ENCODE assay signal across 1 cellular context in the genomic region with DNA sequence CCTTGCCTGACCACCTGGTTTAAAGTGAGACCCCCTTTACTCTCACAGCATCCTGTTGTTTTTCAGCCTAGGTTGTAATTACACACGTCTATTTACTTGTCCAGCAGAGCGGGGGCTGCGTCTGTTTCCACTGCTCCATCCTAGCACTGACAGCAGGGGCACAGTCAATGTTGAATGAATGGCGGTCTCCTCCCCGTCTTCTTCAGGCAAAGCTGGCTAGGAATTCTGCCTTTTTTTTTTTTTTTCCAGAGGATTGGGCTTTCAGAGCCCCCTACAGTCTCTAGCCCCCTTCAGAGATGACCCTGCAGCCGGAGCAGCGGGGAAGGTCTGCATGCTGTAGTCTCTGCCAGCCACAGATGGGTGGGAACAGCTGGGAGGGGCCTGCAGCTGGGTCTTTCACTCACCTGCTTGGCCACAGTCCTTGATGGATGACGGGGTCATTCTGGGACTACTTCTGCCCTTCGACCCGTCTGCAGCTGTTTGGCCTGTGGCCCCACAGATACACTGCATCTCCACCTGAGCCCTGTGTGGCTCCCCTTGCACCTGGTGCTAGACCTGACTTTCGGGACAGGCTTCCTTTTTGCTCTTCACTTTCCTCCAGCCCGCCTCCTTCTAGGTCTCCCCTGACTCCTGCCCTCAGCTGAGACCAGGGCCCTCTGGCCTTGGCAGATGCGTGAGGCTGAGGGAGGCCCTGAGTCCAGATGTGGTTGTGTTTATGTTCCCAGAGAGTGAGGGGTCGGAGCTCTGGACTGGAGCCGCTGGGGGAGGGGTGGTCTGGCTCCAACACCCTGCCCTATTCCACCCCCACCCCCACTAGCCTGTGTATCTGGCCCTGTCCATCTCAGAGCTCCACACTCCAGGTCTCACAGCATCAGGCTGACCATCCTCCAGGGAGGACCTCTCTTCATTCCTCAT.
TF ChIP-seq lines count a peak whose summit lies in the region.

No MANE protein-coding gene starts in this region.

TF ChIP-seq in IMR-90, 13 proteins besides CTCF, POLR2A, EP300 and RAD21:
- TF ChIP-seq MAFK (IDR thresholded peaks at IDR 0.05; ENCODE audit: low read depth, low read length) (no peak), SMC3 (IDR thresholded peaks at IDR 0.05; ENCODE audit: low read depth, low read length) (no peak), FOS (IDR thresholded peaks at IDR 0.05; ENCODE audit: low read depth, low read length) (no peak), CHD1 (IDR thresholded peaks at IDR 0.05; ENCODE audit: low read depth, low read length) (no peak), RCOR1 (IDR thresholded peaks at IDR 0.05; ENCODE audit: insufficient replicate concordance, low read length) (no peak), RFX5 (IDR thresholded peaks at IDR 0.05; ENCODE audit: low read depth, low read length) (no peak), NFE2L2 (IDR thresholded peaks at IDR 0.05; ENCODE audit: low read depth, low read length) (no peak), BHLHE40 (IDR thresholded peaks at IDR 0.05; ENCODE audit: low read depth, low read length) (no peak), MAZ (IDR thresholded peaks at IDR 0.05; ENCODE audit: borderline replicate concordance, low read depth, low read length) (no peak), MXI1 (IDR thresholded peaks at IDR 0.05; ENCODE audit: borderline replicate concordance, low read depth, low read length) (no peak), CEBPB (IDR thresholded peaks at IDR 0.05; ENCODE audit: low read depth, low read length) (no peak)
- TF ChIP-seq, protein P1, sequence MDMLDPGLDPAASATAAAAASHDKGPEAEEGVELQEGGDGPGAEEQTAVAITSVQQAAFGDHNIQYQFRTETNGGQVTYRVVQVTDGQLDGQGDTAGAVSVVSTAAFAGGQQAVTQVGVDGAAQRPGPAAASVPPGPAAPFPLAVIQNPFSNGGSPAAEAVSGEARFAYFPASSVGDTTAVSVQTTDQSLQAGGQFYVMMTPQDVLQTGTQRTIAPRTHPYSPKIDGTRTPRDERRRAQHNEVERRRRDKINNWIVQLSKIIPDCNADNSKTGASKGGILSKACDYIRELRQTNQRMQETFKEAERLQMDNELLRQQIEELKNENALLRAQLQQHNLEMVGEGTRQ (IDR thresholded peaks at IDR 0.05; ENCODE audit: low read depth, low read length), result no peak
- TF ChIP-seq, protein P2, sequence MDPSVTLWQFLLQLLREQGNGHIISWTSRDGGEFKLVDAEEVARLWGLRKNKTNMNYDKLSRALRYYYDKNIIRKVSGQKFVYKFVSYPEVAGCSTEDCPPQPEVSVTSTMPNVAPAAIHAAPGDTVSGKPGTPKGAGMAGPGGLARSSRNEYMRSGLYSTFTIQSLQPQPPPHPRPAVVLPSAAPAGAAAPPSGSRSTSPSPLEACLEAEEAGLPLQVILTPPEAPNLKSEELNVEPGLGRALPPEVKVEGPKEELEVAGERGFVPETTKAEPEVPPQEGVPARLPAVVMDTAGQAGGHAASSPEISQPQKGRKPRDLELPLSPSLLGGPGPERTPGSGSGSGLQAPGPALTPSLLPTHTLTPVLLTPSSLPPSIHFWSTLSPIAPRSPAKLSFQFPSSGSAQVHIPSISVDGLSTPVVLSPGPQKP (IDR thresholded peaks at IDR 0.05; ENCODE audit: borderline replicate concordance, low read depth, low read length), result no peak
